8 cellular contexts compared by ENCODE assay signal in the genomic region with DNA sequence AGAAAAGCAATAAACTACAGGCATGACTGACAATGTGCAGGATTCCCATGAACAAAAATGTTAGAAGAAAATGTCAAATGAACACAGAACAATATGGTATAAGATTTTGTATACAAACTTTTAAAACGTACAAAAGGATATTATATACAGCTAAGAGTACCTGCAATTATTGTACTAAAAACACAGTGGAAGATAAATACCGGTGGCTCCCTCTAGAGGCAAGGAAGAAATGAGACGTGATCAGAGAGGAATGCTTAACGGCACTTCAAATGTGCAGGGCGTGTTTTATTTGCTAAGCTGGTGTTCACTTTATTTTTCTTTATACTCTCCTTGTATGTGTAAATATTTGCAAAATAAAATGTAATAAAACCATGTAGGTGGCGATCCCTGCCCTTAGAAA.
DNase-seq lines count a peak whose midpoint lies in the region; ATAC-seq and TF ChIP-seq lines count a peak whose summit lies in the region.

No MANE protein-coding gene starts in this region.

- no peaks in the 10 kb centered on the region for H3K9me3 ChIP-seq in WERI-Rb-1 (ENCODE audit: severe bottlenecking)
- no peaks in the 10 kb centered on the region for H3K9me3 ChIP-seq in osteoblast (ENCODE audit: low read depth, low read length)

- ATAC-seq in GM19025 (IDR thresholded peaks at IDR 0.05; ENCODE audit: low read depth, unreplicated experiment) = peak; percentile 43
- no peak for ATAC-seq in HG03039 (IDR thresholded peaks at IDR 0.05; ENCODE audit: unreplicated experiment)
- no peak for ATAC-seq in GM21360 (IDR thresholded peaks at IDR 0.05; ENCODE audit: unreplicated experiment)

- TF ChIP-seq CTCF in CD14-positive monocyte (IDR thresholded peaks at IDR 0.05) (peak; percentile 85), WERI-Rb-1 (IDR thresholded peaks at IDR 0.05; ENCODE audit: low read depth, low read length) (peak; percentile 43), epithelial cell of proximal tubule (conservative IDR thresholded peaks at IDR 0.05; ENCODE audit: low read depth, low read length) (peak; percentile 79), osteoblast (IDR thresholded peaks at IDR 0.05; ENCODE audit: extremely low read depth, low read depth, low read length) (peak; percentile 38)

- intact Hi-C loops in CD14-positive monocyte (cut with micrococcal nuclease) = loop anchor here in 1 of 2 donors (10.0 kb wide), 2 partner anchors 143 to 233 kb away; no protein-coding TSS in a partner anchor

- no peak overlapping the region for H3K4me2 ChIP-seq in osteoblast (ENCODE audit: insufficient read depth, low read length)

- no peaks in the 10 kb centered on the region for H3K79me2 ChIP-seq in osteoblast (ENCODE audit: insufficient read depth, low read length)

- no peak overlapping the region for H3K27ac Mint-ChIP-seq in CD14-positive monocyte

- H3K36me3 Mint-ChIP-seq in CD14-positive monocyte = no peaks in the 10 kb centered on the region

- no peaks in the 10 kb centered on the region for H4K20me1 ChIP-seq in osteoblast (ENCODE audit: insufficient read depth, low read length)

- H3K27me3 Mint-ChIP-seq in CD14-positive monocyte (ENCODE audit: low read depth in 3 of 3) = no peaks in the 10 kb centered on the region

- DNase-seq in CD14-positive monocyte (ENCODE audit: low spot score) (peak; percentile 52), NCI-H1694 (lab: John Stamatoyannopoulos, UW) (peak; percentile 34), WERI-Rb-1 (peak; percentile 46), epithelial cell of proximal tubule (ENCODE audit: low read depth) (peak; percentile 25), osteoblast (ENCODE audit: insufficient read length, low spot score, missing footprints) (no peak)

- H3K9me3 Mint-ChIP-seq in CD14-positive monocyte = no peaks in the 10 kb centered on the region

- H3K4me3 Mint-ChIP-seq in CD14-positive monocyte = no peak overlapping the region

- H2AFZ ChIP-seq in osteoblast (ENCODE audit: low read length) = no peak overlapping the region

- H3K4me3 ChIP-seq in WERI-Rb-1 (ENCODE audit: low read depth, low read length) (no peak overlapping the region), epithelial cell of proximal tubule (ENCODE audit: low read depth, low read length) (no peak overlapping the region), osteoblast (ENCODE audit: insufficient read depth, low read length) (no peak overlapping the region)

- H3K4me1 Mint-ChIP-seq in CD14-positive monocyte = peaks cover 7% of the 10 kb centered on the region

- H3K4me1 ChIP-seq in osteoblast (ENCODE audit: insufficient read depth, low read length) = no peaks in the 10 kb centered on the region

- H3K27ac ChIP-seq in WERI-Rb-1 = no peak overlapping the region
- H3K27ac ChIP-seq in osteoblast (ENCODE audit: low read depth, low read length) = no peak overlapping the region

- H3K27me3 ChIP-seq in WERI-Rb-1 (ENCODE audit: insufficient read depth, low read depth, severe bottlenecking) (no peaks in the 10 kb centered on the region), osteoblast (ENCODE audit: insufficient read depth, low read length) (no peaks in the 10 kb centered on the region)

- no peaks in the 10 kb centered on the region for H3K36me3 ChIP-seq in WERI-Rb-1
- H3K36me3 ChIP-seq in osteoblast (ENCODE audit: insufficient read depth, low read length) = no peaks in the 10 kb centered on the region
